In the genomic region with DNA sequence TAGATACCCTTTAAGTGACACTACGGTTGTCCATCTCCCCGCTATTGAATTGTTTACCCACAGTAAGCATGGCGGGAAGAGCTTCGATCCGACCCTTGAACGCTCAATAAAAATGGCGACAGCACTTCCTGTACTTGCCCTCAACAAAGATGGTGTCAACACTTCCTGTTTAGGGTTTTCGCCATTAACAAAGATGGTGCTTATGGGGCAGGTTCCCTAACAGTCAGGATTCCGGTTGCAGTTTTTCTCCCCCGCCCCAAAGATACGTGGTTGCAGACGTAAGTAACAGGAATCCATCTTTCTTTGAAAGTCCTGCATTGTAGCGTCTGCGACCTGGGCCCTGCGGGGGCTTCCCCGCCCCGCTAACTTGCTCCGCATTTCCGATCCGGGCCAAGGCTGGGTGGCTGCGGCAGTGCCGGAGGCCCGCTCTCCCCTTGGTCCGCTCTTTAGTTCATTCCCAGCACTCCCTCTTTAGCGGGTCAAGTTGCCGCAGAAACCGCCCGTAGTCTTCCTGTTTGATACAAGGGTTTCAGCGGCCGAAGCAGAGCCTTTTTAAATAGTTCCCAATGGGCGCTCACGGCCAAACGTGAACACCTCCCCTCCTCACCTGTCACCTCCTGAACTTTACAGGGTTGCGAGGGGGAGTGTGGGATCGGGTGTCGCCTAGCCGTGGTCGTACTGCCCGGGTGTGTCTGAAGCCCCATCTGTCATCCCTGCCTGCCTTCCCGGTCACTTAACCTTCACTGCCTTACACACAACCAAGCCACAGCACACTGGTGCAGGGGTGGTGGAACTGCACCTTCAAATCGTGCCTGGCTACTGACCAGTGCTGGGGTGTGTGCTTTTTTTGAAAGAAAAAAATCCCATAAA, we compare ENCODE assay signal across 1 cellular context.
TF ChIP-seq lines count a peak whose summit lies in the region.

Gene CRADD (plus strand): TSS at position 181 of the 870 bp plus-strand sequence.

TF ChIP-seq in HepG2, 621 proteins besides CTCF, POLR2A, EP300 and RAD21 (continued from another document and continues in another):
- TF ChIP-seq ZFP62 (CRISPR knock-in tag; IDR thresholded peaks at IDR 0.05) = no peak
- TF ChIP-seq, protein P1, sequence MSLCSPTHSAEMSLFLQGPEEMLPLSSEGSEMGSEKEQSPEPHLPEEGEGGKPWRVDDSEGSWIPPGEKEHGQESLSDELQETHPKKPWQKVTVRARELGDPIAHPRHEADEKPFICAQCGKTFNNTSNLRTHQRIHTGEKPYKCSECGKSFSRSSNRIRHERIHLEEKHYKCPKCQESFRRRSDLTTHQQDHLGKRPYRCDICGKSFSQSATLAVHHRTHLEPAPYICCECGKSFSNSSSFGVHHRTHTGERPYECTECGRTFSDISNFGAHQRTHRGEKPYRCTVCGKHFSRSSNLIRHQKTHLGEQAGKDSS (CRISPR knock-in tag; IDR thresholded peaks at IDR 0.05; ENCODE audit: borderline replicate concordance, low read depth) = peak; percentile 58; the same call in 1 of the 2 replicates
- TF ChIP-seq ZNF605 (CRISPR knock-in tag; IDR thresholded peaks at IDR 0.05) = peak; percentile 98
- TF ChIP-seq FUBP1 (CRISPR knock-in tag; IDR thresholded peaks at IDR 0.05; ENCODE audit: borderline replicate concordance) = 0 out of 2 replicates have a peak, but pooled peaks have one; percentile 60
- TF ChIP-seq NFKB2 (CRISPR knock-in tag; IDR thresholded peaks at IDR 0.05; ENCODE audit: borderline replicate concordance) = peak; percentile 81; the same call in 1 of the 2 replicates
- TF ChIP-seq MIER3 (CRISPR knock-in tag; IDR thresholded peaks at IDR 0.05; ENCODE audit: borderline replicate concordance) = peak; percentile 75; the same call in 1 of the 2 replicates
- no peak; the same call in 1 of the 2 replicates for TF ChIP-seq ZNF609 (CRISPR knock-in tag; IDR thresholded peaks at IDR 0.05; ENCODE audit: borderline replicate concordance)
- TF ChIP-seq SP4 (CRISPR knock-in tag; IDR thresholded peaks at IDR 0.05) = peak; percentile 34
- TF ChIP-seq ZNF879 (CRISPR knock-in tag; IDR thresholded peaks at IDR 0.05) = no peak
- TF ChIP-seq HIVEP1 (CRISPR knock-in tag; IDR thresholded peaks at IDR 0.05) = peak; percentile 56; the same call in 1 of the 2 replicates
- peak; percentile 54; the same call in 1 of the 2 replicates for TF ChIP-seq ZC3H4 (CRISPR knock-in tag; IDR thresholded peaks at IDR 0.05; ENCODE audit: borderline replicate concordance)
- TF ChIP-seq SAP130 (CRISPR knock-in tag; IDR thresholded peaks at IDR 0.05; ENCODE audit: low read depth) = peak; percentile 85
- TF ChIP-seq, protein P2, sequence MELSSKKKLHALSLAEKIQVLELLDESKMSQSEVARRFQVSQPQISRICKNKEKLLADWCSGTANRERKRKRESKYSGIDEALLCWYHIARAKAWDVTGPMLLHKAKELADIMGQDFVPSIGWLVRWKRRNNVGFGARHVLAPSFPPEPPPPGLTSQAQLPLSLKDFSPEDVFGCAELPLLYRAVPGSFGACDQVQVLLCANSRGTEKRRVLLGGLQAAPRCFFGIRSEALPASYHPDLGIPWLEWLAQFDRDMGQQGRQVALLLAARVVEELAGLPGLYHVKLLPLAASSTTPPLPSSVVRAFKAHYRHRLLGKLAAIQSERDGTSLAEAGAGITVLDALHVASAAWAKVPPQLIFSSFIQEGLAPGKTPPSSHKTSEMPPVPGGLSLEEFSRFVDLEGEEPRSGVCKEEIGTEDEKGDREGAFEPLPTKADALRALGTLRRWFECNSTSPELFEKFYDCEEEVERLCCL (CRISPR knock-in tag; IDR thresholded peaks at IDR 0.05; ENCODE audit: borderline replicate concordance) = peak; percentile 72; the same call in 1 of the 2 replicates
- TF ChIP-seq ZNF558 (CRISPR knock-in tag; IDR thresholded peaks at IDR 0.05; ENCODE audit: borderline replicate concordance) = peak; percentile 66; the same call in 1 of the 2 replicates
- peak; percentile 75 for TF ChIP-seq MTA1 (CRISPR knock-in tag; IDR thresholded peaks at IDR 0.05; ENCODE audit: borderline replicate concordance)
- no peak for TF ChIP-seq ZNF773 (CRISPR knock-in tag; IDR thresholded peaks at IDR 0.05; ENCODE audit: borderline replicate concordance)
- TF ChIP-seq HOXA3 (CRISPR knock-in tag; IDR thresholded peaks at IDR 0.05) = peak; percentile 100
- TF ChIP-seq KMT2B (CRISPR knock-in tag; IDR thresholded peaks at IDR 0.05) = peak; percentile 90
- 0 out of 2 replicates have a peak, but pooled peaks have one; percentile 62 for TF ChIP-seq GZF1 (CRISPR knock-in tag; IDR thresholded peaks at IDR 0.05)
- peak; percentile 35; the same call in 1 of the 2 replicates for TF ChIP-seq ZNF569 (CRISPR knock-in tag; IDR thresholded peaks at IDR 0.05; ENCODE audit: borderline replicate concordance)
- peak; percentile 96; the same call in 1 of the 2 replicates for TF ChIP-seq FOXK1 (CRISPR knock-in tag; IDR thresholded peaks at IDR 0.05; ENCODE audit: borderline replicate concordance, low read depth)
- peak; percentile 75; the same call in 1 of the 2 replicates for TF ChIP-seq ZNF782 (CRISPR knock-in tag; IDR thresholded peaks at IDR 0.05; ENCODE audit: borderline replicate concordance)
- TF ChIP-seq, protein P3, sequence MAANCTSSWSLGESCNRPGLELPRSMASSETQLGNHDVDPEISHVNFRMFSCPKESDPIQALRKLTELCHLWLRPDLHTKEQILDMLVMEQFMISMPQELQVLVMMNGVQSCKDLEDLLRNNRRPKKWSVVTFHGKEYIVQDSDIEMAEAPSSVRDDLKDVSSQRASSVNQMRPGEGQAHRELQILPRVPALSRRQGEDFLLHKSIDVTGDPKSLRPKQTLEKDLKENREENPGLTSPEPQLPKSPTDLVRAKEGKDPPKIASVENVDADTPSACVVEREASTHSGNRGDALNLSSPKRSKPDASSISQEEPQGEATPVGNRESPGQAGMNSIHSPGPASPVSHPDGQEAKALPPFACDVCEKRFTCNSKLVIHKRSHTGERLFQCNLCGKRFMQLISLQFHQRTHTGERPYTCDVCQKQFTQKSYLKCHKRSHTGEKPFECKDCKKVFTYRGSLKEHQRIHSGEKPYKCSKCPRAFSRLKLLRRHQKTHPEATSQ (CRISPR knock-in tag; IDR thresholded peaks at IDR 0.05; ENCODE audit: borderline replicate concordance) = peak; percentile 83
- peak; percentile 71; the same call in 1 of the 2 replicates for TF ChIP-seq ZNF331 (CRISPR knock-in tag; IDR thresholded peaks at IDR 0.05)
- TF ChIP-seq RXRB (CRISPR knock-in tag; IDR thresholded peaks at IDR 0.05; ENCODE audit: borderline replicate concordance) = peak; percentile 58; the same call in 1 of the 2 replicates
- peak; percentile 57; the same call in 1 of the 2 replicates for TF ChIP-seq ZNF792 (CRISPR knock-in tag; IDR thresholded peaks at IDR 0.05)
- TF ChIP-seq GABPB1 (CRISPR knock-in tag; IDR thresholded peaks at IDR 0.05) = peak; percentile 94
- peak; percentile 29; the same call in 1 of the 2 replicates for TF ChIP-seq ZBTB25 (CRISPR knock-in tag; IDR thresholded peaks at IDR 0.05)
- TF ChIP-seq ZNF703 (CRISPR knock-in tag; IDR thresholded peaks at IDR 0.05; ENCODE audit: borderline replicate concordance) = peak; percentile 89
- peak; percentile 61 for TF ChIP-seq TARDBP (CRISPR knock-in tag; IDR thresholded peaks at IDR 0.05)
- peak; percentile 82 for TF ChIP-seq MIER2 (CRISPR knock-in tag; IDR thresholded peaks at IDR 0.05)
- TF ChIP-seq SKI (IDR thresholded peaks at IDR 0.05; ENCODE audit: partially characterized antibody) = no peak
- TF ChIP-seq, protein P4, sequence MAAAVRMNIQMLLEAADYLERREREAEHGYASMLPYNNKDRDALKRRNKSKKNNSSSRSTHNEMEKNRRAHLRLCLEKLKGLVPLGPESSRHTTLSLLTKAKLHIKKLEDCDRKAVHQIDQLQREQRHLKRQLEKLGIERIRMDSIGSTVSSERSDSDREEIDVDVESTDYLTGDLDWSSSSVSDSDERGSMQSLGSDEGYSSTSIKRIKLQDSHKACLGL (CRISPR knock-in tag; IDR thresholded peaks at IDR 0.05) = no peak
- TF ChIP-seq BCL3 (CRISPR knock-in tag; IDR thresholded peaks at IDR 0.05) = peak; percentile 80; the same call in 1 of the 2 replicates
- peak; percentile 67; the same call in 1 of the 2 replicates for TF ChIP-seq ZNF547 (CRISPR knock-in tag; IDR thresholded peaks at IDR 0.05)
- peak; percentile 75; the same call in 1 of the 2 replicates for TF ChIP-seq ZNF343 (CRISPR knock-in tag; IDR thresholded peaks at IDR 0.05)
- no peak for TF ChIP-seq LBX2 (CRISPR knock-in tag; IDR thresholded peaks at IDR 0.05; ENCODE audit: borderline replicate concordance)
- peak; percentile 81; the same call in 1 of the 2 replicates for TF ChIP-seq ZNF761 (CRISPR knock-in tag; conservative IDR thresholded peaks at IDR 0.05)
- no peak for TF ChIP-seq CC2D1A (CRISPR knock-in tag; IDR thresholded peaks at IDR 0.05)
- TF ChIP-seq ZNF44 (CRISPR knock-in tag; IDR thresholded peaks at IDR 0.05) = 0 out of 2 replicates have a peak, but pooled peaks have one; percentile 25
- 0 out of 2 replicates have a peak, but pooled peaks have one; percentile 84 for TF ChIP-seq E2F1 (CRISPR knock-in tag; IDR thresholded peaks at IDR 0.05)
